ENCODE assay signal across 1 cellular context in the genomic region with DNA sequence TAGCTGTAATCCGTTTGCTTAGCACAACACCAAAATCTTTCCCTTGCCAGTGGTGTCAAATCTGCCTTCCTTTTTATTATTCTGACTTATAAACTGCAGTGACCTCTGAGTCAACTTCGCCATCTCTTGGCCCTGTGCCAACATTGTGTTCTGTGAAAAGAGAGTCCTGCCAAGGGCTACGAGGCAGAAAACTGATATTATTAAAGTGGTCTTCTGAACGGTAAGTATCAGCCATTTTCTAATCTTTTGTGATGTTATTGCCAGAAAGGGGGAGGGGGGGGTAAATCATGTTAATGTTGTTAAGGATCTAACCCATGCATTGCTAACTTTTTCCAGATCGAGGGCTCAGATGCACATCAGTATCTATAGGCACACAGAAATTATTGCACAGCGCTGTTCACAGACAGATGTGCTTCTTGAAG.
TF ChIP-seq lines count a peak whose summit lies in the region.

No MANE protein-coding gene starts in this region.

TF ChIP-seq in WTC11, 78 proteins besides CTCF, POLR2A, EP300 and RAD21 (continued from another document):
- TF ChIP-seq, protein P1, sequence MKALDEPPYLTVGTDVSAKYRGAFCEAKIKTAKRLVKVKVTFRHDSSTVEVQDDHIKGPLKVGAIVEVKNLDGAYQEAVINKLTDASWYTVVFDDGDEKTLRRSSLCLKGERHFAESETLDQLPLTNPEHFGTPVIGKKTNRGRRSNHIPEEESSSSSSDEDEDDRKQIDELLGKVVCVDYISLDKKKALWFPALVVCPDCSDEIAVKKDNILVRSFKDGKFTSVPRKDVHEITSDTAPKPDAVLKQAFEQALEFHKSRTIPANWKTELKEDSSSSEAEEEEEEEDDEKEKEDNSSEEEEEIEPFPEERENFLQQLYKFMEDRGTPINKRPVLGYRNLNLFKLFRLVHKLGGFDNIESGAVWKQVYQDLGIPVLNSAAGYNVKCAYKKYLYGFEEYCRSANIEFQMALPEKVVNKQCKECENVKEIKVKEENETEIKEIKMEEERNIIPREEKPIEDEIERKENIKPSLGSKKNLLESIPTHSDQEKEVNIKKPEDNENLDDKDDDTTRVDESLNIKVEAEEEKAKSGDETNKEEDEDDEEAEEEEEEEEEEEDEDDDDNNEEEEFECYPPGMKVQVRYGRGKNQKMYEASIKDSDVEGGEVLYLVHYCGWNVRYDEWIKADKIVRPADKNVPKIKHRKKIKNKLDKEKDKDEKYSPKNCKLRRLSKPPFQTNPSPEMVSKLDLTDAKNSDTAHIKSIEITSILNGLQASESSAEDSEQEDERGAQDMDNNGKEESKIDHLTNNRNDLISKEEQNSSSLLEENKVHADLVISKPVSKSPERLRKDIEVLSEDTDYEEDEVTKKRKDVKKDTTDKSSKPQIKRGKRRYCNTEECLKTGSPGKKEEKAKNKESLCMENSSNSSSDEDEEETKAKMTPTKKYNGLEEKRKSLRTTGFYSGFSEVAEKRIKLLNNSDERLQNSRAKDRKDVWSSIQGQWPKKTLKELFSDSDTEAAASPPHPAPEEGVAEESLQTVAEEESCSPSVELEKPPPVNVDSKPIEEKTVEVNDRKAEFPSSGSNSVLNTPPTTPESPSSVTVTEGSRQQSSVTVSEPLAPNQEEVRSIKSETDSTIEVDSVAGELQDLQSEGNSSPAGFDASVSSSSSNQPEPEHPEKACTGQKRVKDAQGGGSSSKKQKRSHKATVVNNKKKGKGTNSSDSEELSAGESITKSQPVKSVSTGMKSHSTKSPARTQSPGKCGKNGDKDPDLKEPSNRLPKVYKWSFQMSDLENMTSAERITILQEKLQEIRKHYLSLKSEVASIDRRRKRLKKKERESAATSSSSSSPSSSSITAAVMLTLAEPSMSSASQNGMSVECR (CRISPR knock-in tag; IDR thresholded peaks at IDR 0.05; ENCODE audit: borderline replicate concordance) = no peak
- TF ChIP-seq CREB1 (CRISPR knock-in tag; IDR thresholded peaks at IDR 0.05) = no peak
- TF ChIP-seq EMX1 (CRISPR knock-in tag; IDR thresholded peaks at IDR 0.05) = no peak
- no peak for TF ChIP-seq ESRRA (CRISPR knock-in tag; IDR thresholded peaks at IDR 0.05; ENCODE audit: borderline replicate concordance)
